In the genomic region with DNA sequence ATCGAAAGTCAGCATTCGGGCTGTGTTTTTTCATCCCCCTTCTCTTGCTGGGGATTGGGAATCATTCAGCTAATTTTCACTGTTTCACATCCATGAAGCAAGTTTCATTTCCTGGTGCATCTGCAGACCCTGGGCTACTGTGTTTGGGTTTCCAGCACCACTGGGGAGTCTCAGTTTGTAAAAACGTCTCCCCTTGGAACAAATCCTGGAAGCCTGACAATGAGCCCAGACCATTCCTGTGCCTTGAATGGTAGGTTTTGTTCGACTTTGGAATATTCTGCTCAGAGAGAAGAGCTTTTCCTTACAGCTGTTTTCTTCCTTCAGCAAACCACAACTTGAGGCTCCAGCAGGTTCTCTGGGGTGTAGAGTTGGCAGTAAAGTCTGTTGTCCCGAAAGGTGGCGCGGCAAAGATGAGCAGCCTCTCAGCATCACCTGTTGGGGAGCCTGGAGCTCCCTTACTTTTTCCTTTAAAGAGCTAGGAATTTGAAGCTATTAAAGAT, we compare ENCODE assay signal across 13 cellular contexts.
A peak's percentile ranks its signal among the peaks of the same experiment; 100 is the strongest.
DNase-seq lines count a peak whose midpoint lies in the region; ATAC-seq, FAIRE-seq and TF ChIP-seq lines count a peak whose summit lies in the region.
"Had no signal": no experiment of that assay in that cellular context is flagged by ENCODE, and none has a peak within 500 bp of the region (broad histone marks: within the 10 kb centered on the region; RNA-seq: fewer than 3 reads in every experiment).

No MANE protein-coding gene starts in this region.

- no peak for TF ChIP-seq POLR2A in endothelial cell of umbilical vein (IDR thresholded peaks at IDR 0.05; ENCODE audit: low read depth, low read length)

- no peaks in the 10 kb centered on the region for H3K36me3 ChIP-seq in endothelial cell of umbilical vein (ENCODE audit: control insufficient read depth in 2 of 2, extremely low read depth in 1 of 2, insufficient read depth in 2 of 2, low read length in 2 of 2)
- H3K36me3 ChIP-seq in aorta (ENCODE audit: control insufficient read depth in 1 of 2, insufficient read depth in 2 of 2, low read length in 1 of 2): no peaks in the 10 kb centered on the region

- H3K79me2 ChIP-seq in endothelial cell of umbilical vein (ENCODE audit: control insufficient read depth, insufficient read depth, low read length): no peaks in the 10 kb centered on the region

- intact Hi-C loops in Right ventricle myocardium superior (cut with DNase I): no loop called here
- intact Hi-C loops in Right ventricle myocardium inferior (cut with DNase I): no loop called here
- intact Hi-C loops in endothelial cell of umbilical vein (cut with micrococcal nuclease): no loop called here
- intact Hi-C loops in aorta (cut with DNase I): loop anchor here in 1 of 2 donors (5.0 kb wide), 1 partner anchor 64 kb away; a partner anchor contains a TSS
- intact Hi-C loops in activated CD4-positive, alpha-beta T cell treated with anti-CD3 and anti-CD28 coated beads, Interleukin-2, amount 10 ng/mL, durations not matched to agents 24 days and 14 days (cut with micrococcal nuclease): no loop called here

- peak overlapping the region; percentile 93 for H3K27ac Mint-ChIP-seq in neural crest cell (ENCODE audit: unreplicated experiment)
- H3K27ac Mint-ChIP-seq in activated CD4-positive, alpha-beta T cell treated with anti-CD3 and anti-CD28 coated beads, Interleukin-2, amount 10 ng/mL, durations not matched to agents 24 days and 14 days: no peak overlapping the region
- H3K27ac Mint-ChIP-seq: activated CD4-positive, alpha-beta T cell treated with anti-CD3 and anti-CD28 coated beads for 36 hours had no signal

- H3K36me3 Mint-ChIP-seq in neural crest cell (ENCODE audit: low read depth): peaks cover 20% of the 10 kb centered on the region
- H3K36me3 Mint-ChIP-seq in activated CD4-positive, alpha-beta T cell treated with anti-CD3 and anti-CD28 coated beads, Interleukin-2, amount 10 ng/mL, durations not matched to agents 24 days and 14 days (ENCODE audit: low read depth): no peaks in the 10 kb centered on the region

- peak; percentile 45 for ATAC-seq in Right ventricle myocardium superior (ENCODE audit: poor library complexity)
- ATAC-seq in Right ventricle myocardium inferior: no peak
- ATAC-seq in aorta (ENCODE audit: low FRiP score): no peak

- H3K4me3 Mint-ChIP-seq in neural crest cell: no peak overlapping the region
- H3K4me3 Mint-ChIP-seq in activated CD4-positive, alpha-beta T cell treated with anti-CD3 and anti-CD28 coated beads, Interleukin-2, amount 10 ng/mL, durations not matched to agents 24 days and 14 days: no peak overlapping the region
- H3K4me3 Mint-ChIP-seq: activated CD4-positive, alpha-beta T cell treated with anti-CD3 and anti-CD28 coated beads for 36 hours had no signal

- POLR2A ChIA-PET in endothelial cell of umbilical vein (lab: Charles Lee): no interaction called here

- CTCF ChIA-PET in endothelial cell of umbilical vein (lab: Charles Lee): interaction anchor here (0.7 to 3.4 kb wide), 4 partner anchors 12 to 350 kb away, joined by 3 to 26 read pairs (median 3); no protein-coding TSS in a partner anchor

- no TSS peak for BruUV-seq in endothelial cell of umbilical vein (replicated peaks; lab: Mats Ljungman, UMichigan)

- H3K4me1 ChIP-seq in endothelial cell of umbilical vein (ENCODE audit: control insufficient read depth, extremely low read depth, insufficient read depth, low read length): peaks cover 5% of the 10 kb centered on the region
- no peaks in the 10 kb centered on the region for H3K4me1 ChIP-seq in aorta (ENCODE audit: control insufficient read depth in 1 of 2, insufficient read depth in 2 of 2, low read length in 2 of 2)

- no peaks in the 10 kb centered on the region for H3K9me1 ChIP-seq in endothelial cell of umbilical vein (replicated peaks; ENCODE audit: control insufficient read depth, extremely low read depth, insufficient read depth, low read length)

- peak overlapping the region; percentile 58 for H2AFZ ChIP-seq in endothelial cell of umbilical vein (ENCODE audit: low read depth, low read length)

- peaks cover 50% of the 10 kb centered on the region for H3K4me1 Mint-ChIP-seq in neural crest cell
- H3K4me1 Mint-ChIP-seq in activated CD4-positive, alpha-beta T cell treated with anti-CD3 and anti-CD28 coated beads, Interleukin-2, amount 10 ng/mL, durations not matched to agents 24 days and 14 days: peaks cover 7% of the 10 kb centered on the region

- FAIRE-seq in endothelial cell of umbilical vein (lab: Jason Lieb, UNC): no peak
- FAIRE-seq: bronchial epithelial cell, H54 had no signal

- no peak for TF ChIP-seq CTCF in endothelial cell of umbilical vein (IDR thresholded peaks at IDR 0.05; ENCODE audit: extremely low read depth in 1 of 2, insufficient read depth in 1 of 2, low read depth in 1 of 2, low read length in 2 of 2)
- no peak for TF ChIP-seq CTCF in neural crest cell (conservative IDR thresholded peaks at IDR 0.05)

- H3K27ac ChIP-seq in endothelial cell of umbilical vein (ENCODE audit: insufficient read depth, low read depth, low read length) (peak overlapping the region; percentile 23), aorta (ENCODE audit: low read depth in 1 of 2, low read length in 2 of 2) (peak overlapping the region; percentile 24 to 88)

- H3K4me3 ChIP-seq in endothelial cell of umbilical vein (replicated peaks in 1 of 3; ENCODE audit: insufficient read depth in 1 of 3, low read depth in 1 of 3, low read length in 3 of 3) (no peak overlapping the region), aorta (ENCODE audit: low read length in 2 of 2) (no peak overlapping the region)

- peak overlapping the region; percentile 52 for H3K9ac ChIP-seq in endothelial cell of umbilical vein (replicated peaks; ENCODE audit: extremely low read depth, insufficient read depth, low read length)

- H3K27me3 ChIP-seq in endothelial cell of umbilical vein (ENCODE audit: control insufficient read depth in 2 of 2, insufficient read depth in 2 of 2, low read length in 2 of 2) (peaks cover 0 to 3% of the 10 kb centered on the region in 2 experiments), aorta (ENCODE audit: control insufficient read depth in 1 of 2, insufficient read depth in 2 of 2, low read length in 1 of 2) (no peaks in the 10 kb centered on the region)

- no peaks in the 10 kb centered on the region for H3K9me3 ChIP-seq in endothelial cell of umbilical vein (replicated peaks; ENCODE audit: control insufficient read depth, insufficient read depth, low read length)
- no peaks in the 10 kb centered on the region for H3K9me3 ChIP-seq in aorta (ENCODE audit: control insufficient read depth, low read length)

- dilution Hi-C loops in endothelial cell of umbilical vein (cut with MboI; ENCODE audit: extremely low pct_ligation_motif_present, low sequenced_read_pairs): no loop called here

- WGBS in aorta, 2 donors: 39 to 42% methylated on average over 7 of the region's 7 CpGs

- H3K4me2 ChIP-seq in endothelial cell of umbilical vein (ENCODE audit: insufficient read depth, low read length): peak overlapping the region; percentile 63

- H3K27me3 Mint-ChIP-seq in neural crest cell (ENCODE audit: low read depth): no peaks in the 10 kb centered on the region
- no peaks in the 10 kb centered on the region for H3K27me3 Mint-ChIP-seq in activated CD4-positive, alpha-beta T cell treated with anti-CD3 and anti-CD28 coated beads, Interleukin-2, amount 10 ng/mL, durations not matched to agents 24 days and 14 days
- H3K27me3 Mint-ChIP-seq: activated CD4-positive, alpha-beta T cell treated with anti-CD3 and anti-CD28 coated beads for 36 hours had no signal

- DNase-seq in Right ventricle myocardium superior (no peak), Right ventricle myocardium inferior (ENCODE audit: missing footprints) (no peak), endothelial cell of umbilical vein (ENCODE audit: low read depth, low spot score) (no peak), neural crest cell (ENCODE audit: low read depth, low spot score) (no peak), aorta (no peak), NCI-H2171 (lab: John Stamatoyannopoulos, UW) (no peak)
- no peak for DNase-seq in activated CD4-positive, alpha-beta T cell treated with anti-CD3 and anti-CD28 coated beads, Interleukin-2, amount 10 ng/mL, durations not matched to agents 24 days and 14 days
- no peak for DNase-seq in activated T-cell treated with anti-CD3 and anti-CD28 coated beads, Interleukin-2, amount 50 U/mL, for 1 hour
- DNase-seq: activated CD4-positive, alpha-beta T cell treated with anti-CD3 and anti-CD28 coated beads for 36 hours; NCI-H446; stimulated activated CD4-positive, alpha-beta T cell treated with anti-CD3 and anti-CD28 coated beads, Interleukin-4, amount 100 ng/mL, for 1 hour had no signal

- no peaks in the 10 kb centered on the region for H4K20me1 ChIP-seq in endothelial cell of umbilical vein (replicated peaks; ENCODE audit: control insufficient read depth, extremely low read depth, insufficient read depth, low read length)

- no peaks in the 10 kb centered on the region for H3K9me3 Mint-ChIP-seq in neural crest cell
- no peaks in the 10 kb centered on the region for H3K9me3 Mint-ChIP-seq in activated CD4-positive, alpha-beta T cell treated with anti-CD3 and anti-CD28 coated beads, Interleukin-2, amount 10 ng/mL, durations not matched to agents 24 days and 14 days

TF ChIP-seq in endothelial cell of umbilical vein, 7 proteins besides CTCF, POLR2A, EP300 and RAD21:
- TF ChIP-seq, protein P1, sequence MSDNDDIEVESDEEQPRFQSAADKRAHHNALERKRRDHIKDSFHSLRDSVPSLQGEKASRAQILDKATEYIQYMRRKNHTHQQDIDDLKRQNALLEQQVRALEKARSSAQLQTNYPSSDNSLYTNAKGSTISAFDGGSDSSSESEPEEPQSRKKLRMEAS (IDR thresholded peaks at IDR 0.05; ENCODE audit: insufficient read depth, insufficient read length): no peak
- TF ChIP-seq JUN (IDR thresholded peaks at IDR 0.05; ENCODE audit: borderline replicate concordance, insufficient read depth, insufficient read length, low read depth) (no peak), FOS (IDR thresholded peaks at IDR 0.05; ENCODE audit: borderline replicate concordance, insufficient read depth, low read length) (no peak), GATA2 (IDR thresholded peaks at IDR 0.05; ENCODE audit: insufficient read depth, insufficient read length, low read depth, low read length) (no peak), POLR2AphosphoS5 (IDR thresholded peaks at IDR 0.05; ENCODE audit: insufficient read depth, low read depth, low read length) (no peak), EZH2 (IDR thresholded peaks at IDR 0.05; ENCODE audit: borderline replicate concordance, low read depth, low read length, severe bottlenecking) (no peak), MYC (IDR thresholded peaks at IDR 0.05; ENCODE audit: low read depth, low read length) (no peak)
